24 cellular contexts compared by ENCODE assay signal in the genomic region with DNA sequence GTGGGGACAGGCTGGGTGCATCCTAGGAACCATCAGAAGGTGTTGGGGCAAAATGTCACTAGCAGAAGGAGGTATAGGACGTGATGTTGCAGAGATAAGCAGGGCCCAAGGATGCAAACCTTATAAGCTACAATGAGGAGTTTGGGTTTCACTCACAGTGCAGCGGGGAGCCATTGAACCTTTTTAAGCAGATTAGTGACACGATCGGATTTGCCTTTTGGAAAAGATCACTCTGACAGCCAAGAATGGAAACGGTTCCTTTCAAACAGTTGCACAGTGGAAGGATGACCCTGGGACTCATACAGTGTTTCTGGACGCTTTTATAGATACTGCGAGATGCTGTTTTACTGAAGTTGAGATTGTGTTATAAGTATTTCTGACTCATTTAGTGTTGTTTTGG.
"Had no signal": no experiment of that assay in that cellular context is flagged by ENCODE, and none has a peak within 500 bp of the region (broad histone marks: within the 10 kb centered on the region; RNA-seq: fewer than 3 reads in every experiment).

No MANE protein-coding gene starts in this region.

- H3K27me3 ChIP-seq: esophagus squamous epithelium, gastroesophageal sphincter, right lobe of liver, suprapubic skin, thyroid gland, uterus had no signal

- ATAC-seq: gastroesophageal sphincter, left cardiac atrium, lower lobe of right lung, right lobe of liver had no signal

- H3K27ac ChIP-seq: esophagus squamous epithelium, gastroesophageal sphincter, left ventricle myocardium inferior, lower lobe of right lung, parathyroid adenoma, prostate gland, right lobe of liver, suprapubic skin, thyroid gland, uterus had no signal

- H3K27ac Mint-ChIP-seq: nephron, type B pancreatic cell had no signal

- DNase-seq: cortex of kidney; effector memory CD4-positive, alpha-beta T cell; esophagus squamous epithelium; foreskin fibroblast; glutamatergic neuron; immature natural killer cell; kidney; left cardiac atrium; left ventricle myocardium inferior; lower lobe of right lung; mesenchymal stem cell; midbrain; retina; right lobe of liver; stimulated activated CD4-positive, alpha-beta T cell treated with anti-CD3 and anti-CD28 coated beads, Interleukin-4, amount 100 ng/mL, for 1 hour; stimulated activated naive CD4-positive, alpha-beta T cell treated with Interleukin-2 at 50 U/mL for 16 hours; thyroid gland; uterus had no signal

- H3K4me1 Mint-ChIP-seq: nephron had no signal

- H3K4me1 ChIP-seq: esophagus squamous epithelium, gastroesophageal sphincter, left ventricle myocardium inferior, lower lobe of right lung, parathyroid adenoma, prostate gland, right lobe of liver, suprapubic skin, thyroid gland, uterus had no signal

- H3K4me3 ChIP-seq: esophagus squamous epithelium, gastroesophageal sphincter, left ventricle myocardium inferior, lower lobe of right lung, prostate gland, right lobe of liver, suprapubic skin, thyroid gland, uterus had no signal

- H3K36me3 Mint-ChIP-seq: type B pancreatic cell had no signal

- H3K9me3 ChIP-seq: esophagus squamous epithelium, gastroesophageal sphincter, left ventricle myocardium inferior, lower lobe of right lung, prostate gland, right lobe of liver, suprapubic skin, thyroid gland, uterus had no signal

- H3K9me3 Mint-ChIP-seq: nephron, type B pancreatic cell had no signal

- H3K36me3 ChIP-seq: esophagus squamous epithelium, gastroesophageal sphincter, left ventricle myocardium inferior, prostate gland, right lobe of liver, suprapubic skin, thyroid gland, uterus had no signal

- H3K4me3 Mint-ChIP-seq: immature natural killer cell, nephron, type B pancreatic cell had no signal
